Comparison of ENCODE assay signal across 8 cellular contexts in genomic region chr13:114130131-114130707, GRCh38. TPM values are rescaled to one million over a fixed set of nuclear protein-coding genes. Genes with fewer than 3 reads are reported as not detected.
DNase-seq lines count a peak whose midpoint lies in the region; ATAC-seq and TF ChIP-seq lines count a peak whose summit lies in the region.

No MANE protein-coding gene starts in this region.

- no peaks in the 10 kb centered on the region for H3K27me3 Mint-ChIP-seq in activated B cell treated with CpG ODN at 0.5 μM for 24 hours

- H4K20me1 ChIP-seq in GM23248 (ENCODE audit: insufficient read depth) = no peaks in the 10 kb centered on the region

- POLR2A ChIA-PET in activated B cell treated with CpG ODN at 0.5 μM for 24 hours (lab: Charles Lee) = interaction anchor here (0.8 to 4.0 kb wide), 6 partner anchors 10 to 81 kb away, joined by 3 to 15 read pairs (median 5); no protein-coding TSS in a partner anchor

- H3K36me3 ChIP-seq in GM23248 (ENCODE audit: low read depth) = no peaks in the 10 kb centered on the region
- no peaks in the 10 kb centered on the region for H3K36me3 ChIP-seq in right atrium auricular region
- no peaks in the 10 kb centered on the region for H3K36me3 ChIP-seq in spleen

- in situ Hi-C loops in GM23248 (cut with MboI) = no loop called here

- H3K4me2 ChIP-seq in GM23248 (ENCODE audit: unreplicated experiment) = peak overlapping the region; percentile 90

- no peak for TF ChIP-seq CTCF in activated B cell treated with CpG ODN at 0.5 μM for 24 hours (IDR thresholded peaks at IDR 0.05)
- no peak for TF ChIP-seq CTCF in right atrium auricular region (IDR thresholded peaks at IDR 0.05)
- TF ChIP-seq CTCF in spleen (IDR thresholded peaks at IDR 0.05 in 8 of 11, conservative IDR thresholded peaks at IDR 0.05 in 3 of 11) = no peak

- peak overlapping the region; percentile 93 for H3K4me3 Mint-ChIP-seq in activated B cell treated with CpG ODN at 0.5 μM for 24 hours

- H3K9me3 ChIP-seq in GM23248 (ENCODE audit: low read depth) = no peaks in the 10 kb centered on the region
- no peaks in the 10 kb centered on the region for H3K9me3 ChIP-seq in right atrium auricular region
- no peaks in the 10 kb centered on the region for H3K9me3 ChIP-seq in spleen

- H3K27ac ChIP-seq in GM23248 (peak overlapping the region; percentile 96), right atrium auricular region (peak overlapping the region; percentile 85 to 88), spleen (peak overlapping the region; percentile 67 to 91 (median 86))

- no peak overlapping the region for H2AFZ ChIP-seq in GM23248

- DNase-seq in GM23248 (peak; percentile 37), activated B cell treated with CpG ODN at 0.5 μM for 24 hours (no peak), right atrium auricular region (ENCODE audit: low spot score) (no peak), spleen (no peak), SIG-M5 treated with dmso at 0.1 percent for 504 hours (lab: John Stamatoyannopoulos, UW; ENCODE audit: unreplicated experiment) (no peak), NCI-H226 (no peak), DMS 273 treated with DMSO at 0.1 percent for 48 hours (lab: John Stamatoyannopoulos, UW) (no peak)

- peaks cover 27% of the 10 kb centered on the region for H3K4me1 ChIP-seq in GM23248 (ENCODE audit: insufficient read depth)
- peaks cover 0 to 60% of the 10 kb centered on the region in 2 donors for H3K4me1 ChIP-seq in right atrium auricular region
- peaks cover 48 to 81% (median 66%) of the 10 kb centered on the region in 6 donors for H3K4me1 ChIP-seq in spleen

- H3K27me3 ChIP-seq in GM23248 (replicated peaks; ENCODE audit: insufficient read depth) (no peaks in the 10 kb centered on the region), right atrium auricular region (no peaks in the 10 kb centered on the region), spleen (replicated peaks in 1 of 7) (no peaks in the 10 kb centered on the region)

- CTCF ChIA-PET in activated B cell treated with CpG ODN at 0.5 μM for 24 hours (lab: Charles Lee) = interaction anchor here (1.1 to 1.2 kb wide), 2 partner anchors 14 to 96 kb away, joined by 3 read pairs; no protein-coding TSS in a partner anchor

- peaks cover 34% of the 10 kb centered on the region for H3F3A ChIP-seq in GM23248 (ENCODE audit: insufficient read depth)

- intact Hi-C loops in activated B cell treated with CpG ODN at 0.5 μM for 24 hours (cut with micrococcal nuclease) = loop anchor here (5.0 kb wide), 1 partner anchor 833 kb away; the partner anchor contains the start of gene LAMP1
- intact Hi-C loops in spleen (cut with DNase I; ENCODE audit: low total_unique reads) = no loop called here

- H3K27ac Mint-ChIP-seq in activated B cell treated with CpG ODN at 0.5 μM for 24 hours = peak overlapping the region; percentile 76

- WGBS in GM23248 (ENCODE audit: low coverage in 1 of 2, low lambda C conversion rate in 2 of 2, missing lambda C conversion rate in 2 of 2), 2 experiments = 17 to 21% methylated on average over 9 to 13 of the region's 13 CpGs
- WGBS in spleen, 5 donors = 44 to 75% (median 61%) methylated on average over 12 to 13 of the region's 13 CpGs

- peak overlapping the region; percentile 96 for H3K9ac ChIP-seq in GM23248

- H3K4me3 ChIP-seq in GM23248 (peak overlapping the region; percentile 93), right atrium auricular region (peak overlapping the region; percentile 89 to 96), spleen (peak overlapping the region; percentile 60 to 98 (median 94))

- peaks cover 76% of the 10 kb centered on the region for H3K4me1 Mint-ChIP-seq in activated B cell treated with CpG ODN at 0.5 μM for 24 hours

- TF ChIP-seq POLR2A in spleen (IDR thresholded peaks at IDR 0.05) = no peak

- peaks cover 7% of the 10 kb centered on the region for H3K36me3 Mint-ChIP-seq in activated B cell treated with CpG ODN at 0.5 μM for 24 hours (ENCODE audit: low read depth)

- H3K9me3 Mint-ChIP-seq in activated B cell treated with CpG ODN at 0.5 μM for 24 hours = no peaks in the 10 kb centered on the region

- no peaks in the 10 kb centered on the region for H3K9me2 ChIP-seq in GM23248 (ENCODE audit: insufficient read depth)

- peaks cover 63% of the 10 kb centered on the region for H3K79me2 ChIP-seq in GM23248 (ENCODE audit: insufficient read depth)

- ATAC-seq in activated B cell treated with CpG ODN at 0.5 μM for 24 hours (ENCODE audit: low read depth) (no peak), HG02571 (IDR thresholded peaks at IDR 0.05; ENCODE audit: unreplicated experiment) (no peak)

RNA-seq across cellular contexts. Expression of gene RASA3, which starts 2.2 kb away (rescaled TPM):
- 36.7 and 46.2 TPM in 2 replicates for total RNA-seq in GM23248 (2014; rRNA removed; shearing (Covaris generic))
- 30.0 and 34.3 TPM in 2 replicates for polyA plus RNA-seq in GM23248 (2016; fragmentation: Nextera tagmentation; extraction: Ambion mirVana)
- 17.5 and 20.4 TPM in 2 replicates for total RNA-seq in activated B cell treated with CpG ODN at 0.5 μM for 24 hours
- total RNA-seq in right atrium auricular region = 10 to 100 TPM; 10.2 to 13.2 TPM
- 10 to 100 TPM; 35.9 to 52.8 (median 52.0) TPM for total RNA-seq in spleen
- 10 to 100 TPM; 11.7 to 17.2 (median 12.1) TPM for polyA plus RNA-seq in spleen

RNA-seq across cellular contexts. Expression of gene CFAP97D2, which starts 48.8 kb away (rescaled TPM):
- not detected in 2 replicates for total RNA-seq in GM23248 (2014; rRNA removed; shearing (Covaris generic))
- not detected in 2 replicates for polyA plus RNA-seq in GM23248 (2016; fragmentation: Nextera tagmentation; extraction: Ambion mirVana)
- not detected in 2 replicates for total RNA-seq in activated B cell treated with CpG ODN at 0.5 μM for 24 hours
- not detected for total RNA-seq in right atrium auricular region
- not detected for total RNA-seq in spleen
- under 1 TPM in 1 of 3 donors, not detected in 2; 0.05 TPM for polyA plus RNA-seq in spleen
